Comparison of ENCODE assay signal across 22 cellular contexts in genomic region chr12:76003263-76003640, GRCh38.
DNase-seq lines count a peak whose midpoint lies in the region; ATAC-seq, FAIRE-seq and TF ChIP-seq lines count a peak whose summit lies in the region.
"Had no signal": no experiment of that assay in that cellular context is flagged by ENCODE, and none has a peak within 500 bp of the region (broad histone marks: within the 10 kb centered on the region; RNA-seq: fewer than 3 reads in every experiment).

No MANE protein-coding gene starts in this region.

- TF ChIP-seq POLR2A in H54 (IDR thresholded peaks at IDR 0.05; ENCODE audit: low read depth, low read length), result no peak

- DNase-seq in DMS 273 (lab: John Stamatoyannopoulos, UW; ENCODE audit: unreplicated experiment) (peak; percentile 27), DMS 273 treated with DMSO at 0.1 percent for 48 hours (lab: John Stamatoyannopoulos, UW) (no peak), left kidney (ENCODE audit: low read depth, low spot score) (peak; percentile 86), NCI-H1092 (lab: John Stamatoyannopoulos, UW) (no peak), H54 (ENCODE audit: insufficient read length, low spot score) (no peak)
- DNase-seq: AML-193, GF-D8, H7, Karpas-422, MM.1S, NCI-H1092 treated with DMSO at 0.1 percent for 48 hours, NCI-H146, NCI-H2081 treated with DMSO at 0.1 percent for 48 hours, NCI-H510A treated with DMSO at 0.1 percent for 48 hours, NCI-H82, OCI-M1, RPMI8226, SHP77 treated with DMSO at 0.1 percent for 48 hours had no signal

- FAIRE-seq in H54 (lab: Jason Lieb, UNC), result no peak
- FAIRE-seq: HTR-8/SVneo had no signal

- ATAC-seq in SK-N-SH treated with all-trans-retinoic acid at 6 μM for 48 hours (peak; percentile 44; the same call in 2 of the 3 replicates), HG02938 (IDR thresholded peaks at IDR 0.05; ENCODE audit: unreplicated experiment) (no peak), GM19324 (IDR thresholded peaks at IDR 0.05; ENCODE audit: low FRiP score, unreplicated experiment) (no peak)

TF ChIP-seq in SK-N-SH treated with all-trans-retinoic acid at 6 μM for 48 hours, 23 proteins besides CTCF, POLR2A, EP300 and RAD21:
- TF ChIP-seq ZNF8 (CRISPR knock-in tag; IDR thresholded peaks at IDR 0.05) (no peak), CSDC2 (CRISPR knock-in tag; IDR thresholded peaks at IDR 0.05) (no peak), OSR1 (CRISPR knock-in tag; IDR thresholded peaks at IDR 0.05) (no peak), BACH2 (CRISPR knock-in tag; IDR thresholded peaks at IDR 0.05; ENCODE audit: borderline replicate concordance) (no peak)

Comparison
In these comparisons a context has a peak if more than half of its experiments do, and no peak if none do; other contexts are left out.
1. DNase-seq: peak in DMS 273 (single experiment) and left kidney (single experiment); none in DMS 273 treated with DMSO at 0.1 percent for 48 hours (single experiment), NCI-H1092 (single experiment) and H54 (single experiment).